In the genomic region with DNA sequence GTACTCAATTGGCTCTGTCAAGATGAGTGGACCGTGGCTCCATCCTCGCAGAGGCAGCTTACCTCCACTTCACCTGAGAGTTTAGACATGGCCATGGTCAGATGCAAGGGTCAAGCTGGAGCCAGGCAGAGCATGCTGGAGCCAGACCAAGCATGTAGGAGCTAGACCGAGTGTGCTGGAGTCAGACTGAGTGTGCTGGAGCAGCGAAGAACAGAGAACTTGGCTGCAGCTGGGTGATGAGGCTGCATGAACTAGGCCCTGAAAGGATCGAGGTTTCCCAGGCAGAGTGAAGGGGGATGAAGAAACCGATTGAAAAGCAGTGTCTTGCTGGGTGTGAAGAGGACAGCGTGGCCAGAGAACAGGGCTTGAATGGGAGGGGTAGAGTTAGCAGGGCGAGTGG, we compare ENCODE assay signal across 24 cellular contexts.
DNase-seq lines count a peak whose midpoint lies in the region; ATAC-seq, FAIRE-seq and TF ChIP-seq lines count a peak whose summit lies in the region.
"Had no signal": no experiment of that assay in that cellular context is flagged by ENCODE, and none has a peak within 500 bp of the region (broad histone marks: within the 10 kb centered on the region; RNA-seq: fewer than 3 reads in every experiment).

No MANE protein-coding gene starts in this region.

- in situ Hi-C loops in gastrocnemius medialis (cut with MboI; ENCODE audit: low sequenced_read_pairs in 4 of 4) = no loop called here

- no peak overlapping the region for H3K9ac ChIP-seq in kidney (ENCODE audit: low read length in 2 of 2)

- TF ChIP-seq EP300 in sigmoid colon (IDR thresholded peaks at IDR 0.05) = no peak

- H3K27me3 Mint-ChIP-seq in CD4-positive, CD25-positive, alpha-beta regulatory T cell = no peaks in the 10 kb centered on the region
- H3K27me3 Mint-ChIP-seq in activated T-helper 17 cell treated with anti-CD3 and anti-CD28 coated beads, Interleukin-2, amount 50 U/mL, for 72 hours = no peaks in the 10 kb centered on the region
- H3K27me3 Mint-ChIP-seq: B cell had no signal

- H3K27me3 ChIP-seq in CD4-positive, CD25-positive, alpha-beta regulatory T cell (ENCODE audit: control insufficient read depth, insufficient read depth, low read length) = no peaks in the 10 kb centered on the region
- H3K27me3 ChIP-seq in sigmoid colon (no peaks in the 10 kb centered on the region), gastrocnemius medialis (no peaks in the 10 kb centered on the region), uterus (no peaks in the 10 kb centered on the region)
- H3K27me3 ChIP-seq: SJSA1 had no signal

- H3K27ac ChIP-seq in CD4-positive, CD25-positive, alpha-beta regulatory T cell (ENCODE audit: insufficient read depth, low read length, poor library complexity, severe bottlenecking) = no peak overlapping the region
- H3K27ac ChIP-seq in kidney (ENCODE audit: low read depth in 2 of 2, low read length in 2 of 2) (no peak overlapping the region), sigmoid colon (no peak overlapping the region), gastrocnemius medialis (no peak overlapping the region), uterus (no peak overlapping the region)
- H3K27ac ChIP-seq: PC-9, SJSA1 had no signal

- 92 to 95% methylated on average over 8 of the region's 8 CpGs for WGBS in sigmoid colon, 2 donors

- no peak for FAIRE-seq in kidney (lab: Jason Lieb, UNC)
- FAIRE-seq: D721Med, GM18507, H54 had no signal

- no peaks in the 10 kb centered on the region for H3K9me3 ChIP-seq in CD4-positive, CD25-positive, alpha-beta regulatory T cell (ENCODE audit: control insufficient read depth in 2 of 2, low read length in 2 of 2)
- H3K9me3 ChIP-seq in kidney (ENCODE audit: control insufficient read depth in 1 of 2, low read length in 2 of 2) (no peaks in the 10 kb centered on the region), sigmoid colon (no peaks in the 10 kb centered on the region), gastrocnemius medialis (no peaks in the 10 kb centered on the region), uterus (no peaks in the 10 kb centered on the region)
- H3K9me3 ChIP-seq: SJSA1 had no signal

- no peaks in the 10 kb centered on the region for H3K36me3 ChIP-seq in CD4-positive, CD25-positive, alpha-beta regulatory T cell (ENCODE audit: control insufficient read depth, insufficient read depth, low read length)
- H3K36me3 ChIP-seq in kidney (ENCODE audit: control insufficient read depth in 1 of 2, insufficient read depth in 2 of 2, low read length in 2 of 2) (no peaks in the 10 kb centered on the region), sigmoid colon (no peaks in the 10 kb centered on the region), gastrocnemius medialis (no peaks in the 10 kb centered on the region), uterus (no peaks in the 10 kb centered on the region)
- H3K36me3 ChIP-seq: SJSA1 had no signal

- H3K4me3 ChIP-seq in CD4-positive, CD25-positive, alpha-beta regulatory T cell (ENCODE audit: low read depth, low read length) = no peak overlapping the region
- H3K4me3 ChIP-seq in kidney (ENCODE audit: low read length in 2 of 2) = no peak overlapping the region
- H3K4me3 ChIP-seq in sigmoid colon = no peak overlapping the region
- no peak overlapping the region for H3K4me3 ChIP-seq in gastrocnemius medialis
- no peak overlapping the region for H3K4me3 ChIP-seq in uterus
- H3K4me3 ChIP-seq: PC-9, SJSA1 had no signal

- ATAC-seq in CD4-positive, CD25-positive, alpha-beta regulatory T cell (ENCODE audit: low read depth in 2 of 2) = no peak
- no peak for ATAC-seq in activated T-helper 17 cell treated with anti-CD3 and anti-CD28 coated beads, Interleukin-2, amount 50 U/mL, for 72 hours (replicated peaks)
- ATAC-seq in gastrocnemius medialis = no peak
- no peak for ATAC-seq in HG02588 (IDR thresholded peaks at IDR 0.05; ENCODE audit: unreplicated experiment)

- peaks cover 0 to 5% (median 2%) of the 10 kb centered on the region in 4 donors for H3K4me1 Mint-ChIP-seq in CD4-positive, CD25-positive, alpha-beta regulatory T cell
- H3K4me1 Mint-ChIP-seq in activated T-helper 17 cell treated with anti-CD3 and anti-CD28 coated beads, Interleukin-2, amount 50 U/mL, for 72 hours = peaks cover 8% of the 10 kb centered on the region

- no peaks in the 10 kb centered on the region for H3K36me3 Mint-ChIP-seq in CD4-positive, CD25-positive, alpha-beta regulatory T cell
- no peaks in the 10 kb centered on the region for H3K36me3 Mint-ChIP-seq in activated T-helper 17 cell treated with anti-CD3 and anti-CD28 coated beads, Interleukin-2, amount 50 U/mL, for 72 hours (ENCODE audit: low read depth)

- TF ChIP-seq POLR2A in sigmoid colon (IDR thresholded peaks at IDR 0.05) = no peak
- TF ChIP-seq POLR2A in gastrocnemius medialis (IDR thresholded peaks at IDR 0.05) = no peak
- TF ChIP-seq POLR2A in uterus (IDR thresholded peaks at IDR 0.05) = no peak

- intact Hi-C loops in kidney (cut with DNase I) (no loop called here), sigmoid colon (cut with DNase I) (no loop called here), gastrocnemius medialis (cut with DNase I; ENCODE audit: low total_unique reads) (no loop called here), uterus (cut with DNase I; ENCODE audit: low total_unique reads) (no loop called here)

- H3K27ac Mint-ChIP-seq in CD4-positive, CD25-positive, alpha-beta regulatory T cell = peak overlapping the region; percentile 5 to 80 (median 65)
- H3K27ac Mint-ChIP-seq in activated T-helper 17 cell treated with anti-CD3 and anti-CD28 coated beads, Interleukin-2, amount 50 U/mL, for 72 hours = peak overlapping the region; percentile 54
- H3K27ac Mint-ChIP-seq: B cell had no signal

- H3K9me3 Mint-ChIP-seq in CD4-positive, CD25-positive, alpha-beta regulatory T cell = peaks cover 0 to 1% (median 0%) of the 10 kb centered on the region in 7 donors
- H3K9me3 Mint-ChIP-seq in activated T-helper 17 cell treated with anti-CD3 and anti-CD28 coated beads, Interleukin-2, amount 50 U/mL, for 72 hours = no peaks in the 10 kb centered on the region

- DNase-seq in CD4-positive, CD25-positive, alpha-beta regulatory T cell = no peak
- peak; percentile 63 for DNase-seq in kidney
- DNase-seq in sigmoid colon = peak; percentile 51
- no peak for DNase-seq in gastrocnemius medialis
- no peak for DNase-seq in uterus
- DNase-seq in ecto neural progenitor cell (ENCODE audit: low spot score) = no peak
- DNase-seq: IMR-90, KG1, MM.1S, NCI-H1417, NCI-H1694, NCI-H2029 treated with DMSO at 0.1 percent for 48 hours, NCI-H446 treated with DMSO at 0.1 percent for 48 hours, NCI-H526, NCI-H82, PC-9, Right ventricle myocardium superior had no signal

- peaks cover 3% of the 10 kb centered on the region for H3K4me1 ChIP-seq in CD4-positive, CD25-positive, alpha-beta regulatory T cell (ENCODE audit: control insufficient read depth, insufficient read depth, low read length, poor library complexity, severe bottlenecking)
- peaks cover 0 to 4% of the 10 kb centered on the region in 2 donors for H3K4me1 ChIP-seq in kidney (ENCODE audit: control insufficient read depth in 1 of 2, insufficient read depth in 1 of 2, low read depth in 1 of 2, low read length in 2 of 2)
- H3K4me1 ChIP-seq in sigmoid colon = no peaks in the 10 kb centered on the region
- H3K4me1 ChIP-seq in gastrocnemius medialis = no peaks in the 10 kb centered on the region
- no peaks in the 10 kb centered on the region for H3K4me1 ChIP-seq in uterus

- TF ChIP-seq CTCF in kidney (IDR thresholded peaks at IDR 0.05; ENCODE audit: borderline replicate concordance, extremely low read depth, insufficient read depth) (no peak), sigmoid colon (IDR thresholded peaks at IDR 0.05) (no peak), gastrocnemius medialis (IDR thresholded peaks at IDR 0.05 in 4 of 5, conservative IDR thresholded peaks at IDR 0.05 in 1 of 5) (no peak), uterus (IDR thresholded peaks at IDR 0.05) (no peak)

- H3K4me3 Mint-ChIP-seq in CD4-positive, CD25-positive, alpha-beta regulatory T cell = no peak overlapping the region
- no peak overlapping the region for H3K4me3 Mint-ChIP-seq in activated T-helper 17 cell treated with anti-CD3 and anti-CD28 coated beads, Interleukin-2, amount 50 U/mL, for 72 hours
- H3K4me3 Mint-ChIP-seq: B cell had no signal

Comparison
In these comparisons a context has a peak if more than half of its experiments do, and no peak if none do; other contexts are left out.
1. DNase-seq: peak in kidney (single experiment) and sigmoid colon (single experiment); none in CD4-positive, CD25-positive, alpha-beta regulatory T cell (0 of 3), gastrocnemius medialis (0 of 2), uterus (0 of 2) and ecto neural progenitor cell (single experiment).